Comparison of ENCODE assay signal across 25 cellular contexts in genomic region chr11:71352226-71352625, GRCh38.
"Had no signal": no experiment of that assay in that cellular context is flagged by ENCODE, and none has a peak within 500 bp of the region (broad histone marks: within the 10 kb centered on the region; RNA-seq: fewer than 3 reads in every experiment).

No MANE protein-coding gene starts in this region.

- H3K9me3 ChIP-seq: stomach, suprapubic skin, testis, thoracic aorta, thyroid gland, tibial artery, tibial nerve, transverse colon, upper lobe of left lung, upper lobe of right lung, uterus, vagina had no signal

- H3K4me3 ChIP-seq: stomach, suprapubic skin, testis, thoracic aorta, thyroid gland, tibial artery, tibial nerve, transverse colon, upper lobe of left lung, upper lobe of right lung, uterus, vagina had no signal

- H3K36me3 ChIP-seq: stomach, suprapubic skin, thoracic aorta, thyroid gland, tibial artery, tibial nerve, transverse colon, upper lobe of left lung, upper lobe of right lung, uterus, vagina had no signal

- DNase-seq: stimulated activated CD4-positive, alpha-beta T cell treated with anti-CD3 and anti-CD28 coated beads, Interleukin-2, amount 100 ng/mL, for 48 hours; stimulated activated CD4-positive, alpha-beta T cell treated with anti-CD3 and anti-CD28 coated beads, Interleukin-4, amount 100 ng/mL, for 1 hour; stimulated activated CD4-positive, alpha-beta T cell treated with anti-CD3 and anti-CD28 coated beads, Interleukin-4, amount 100 ng/mL, for 24 hours; stimulated activated CD4-positive, alpha-beta T cell treated with anti-CD3 and anti-CD28 coated beads, Interleukin-4, amount 100 ng/mL, for 4 hours; stimulated activated CD8-positive, alpha-beta memory T cell treated with anti-CD3 and anti-CD28 coated beads, Interleukin-4, amount 100 ng/mL, for 48 hours; stimulated activated naive B cell treated with anti-CD40 and anti-IgM and Interleukin-4, amounts not matched to agents 10 μg/mL and 1 μg/mL and 100 μg/mL, for 72 hours; stimulated activated naive CD4-positive, alpha-beta T cell treated with Interleukin-2 at 50 U/mL for 16 hours; stimulated activated naive CD8-positive, alpha-beta T cell treated with anti-CD3 and anti-CD28 coated beads, Interleukin-15, amount 100 ng/mL, for 72 hours; stimulated activated naive CD8-positive, alpha-beta T cell treated with anti-CD3 and anti-CD28 coated beads, Interleukin-15, Interleukin-2, amounts not matched to agents 100 U/mL and 50 U/mL, for 24 hours; stomach; substantia nigra; testis; thyroid gland; tibial artery; transverse colon; trophoblast cell; upper lobe of left lung; upper lobe of right lung; uterus had no signal

- ATAC-seq: stimulated activated effector memory CD8-positive, alpha-beta T cell treated with anti-CD3 and anti-CD28 coated beads, Interleukin-12 subunit alpha, Interleukin-12 subunit beta, amount 100 ng/mL, for 72 hours; stimulated activated memory B cell treated with anti-CD40 and anti-IgM and Interleukin-4, amounts not matched to agents 10 μg/mL and 1 μg/mL and 100 μg/mL, for 72 hours; stimulated activated naive B cell treated with anti-CD40 and anti-IgM and Interleukin-4, amounts not matched to agents 10 μg/mL and 1 μg/mL and 100 μg/mL, for 72 hours; stimulated activated naive CD8-positive, alpha-beta T cell treated with anti-CD3 and anti-CD28 coated beads, Interleukin-15, amount 100 ng/mL, for 72 hours; stimulated activated naive CD8-positive, alpha-beta T cell treated with anti-CD3 and anti-CD28 coated beads, Interleukin-15, Interleukin-2, amounts not matched to agents 100 U/mL and 50 U/mL, for 24 hours; upper lobe of right lung had no signal

- H3K27me3 ChIP-seq: testis, thyroid gland, tibial nerve, transverse colon, upper lobe of left lung, upper lobe of right lung, uterus, vagina had no signal

- H3K27ac ChIP-seq: stomach, suprapubic skin, testis, thoracic aorta, thyroid gland, tibial artery, tibial nerve, transverse colon, upper lobe of left lung, upper lobe of right lung, uterus, vagina had no signal

- H3K4me1 ChIP-seq: stomach, suprapubic skin, testis, thyroid gland, tibial artery, tibial nerve, transverse colon, upper lobe of left lung, upper lobe of right lung, uterus, vagina had no signal
